1 cellular context compared by ENCODE assay signal in genomic region chr10:7520496-7521485, GRCh38.
A peak's percentile ranks its signal among the peaks of the same experiment; 100 is the strongest.
TF ChIP-seq lines count a peak whose summit lies in the region.

No MANE protein-coding gene starts in this region.

TF ChIP-seq in GM12878, 131 proteins besides CTCF, POLR2A, EP300 and RAD21 (continued from another document and continues in another):
- TF ChIP-seq, protein P1, sequence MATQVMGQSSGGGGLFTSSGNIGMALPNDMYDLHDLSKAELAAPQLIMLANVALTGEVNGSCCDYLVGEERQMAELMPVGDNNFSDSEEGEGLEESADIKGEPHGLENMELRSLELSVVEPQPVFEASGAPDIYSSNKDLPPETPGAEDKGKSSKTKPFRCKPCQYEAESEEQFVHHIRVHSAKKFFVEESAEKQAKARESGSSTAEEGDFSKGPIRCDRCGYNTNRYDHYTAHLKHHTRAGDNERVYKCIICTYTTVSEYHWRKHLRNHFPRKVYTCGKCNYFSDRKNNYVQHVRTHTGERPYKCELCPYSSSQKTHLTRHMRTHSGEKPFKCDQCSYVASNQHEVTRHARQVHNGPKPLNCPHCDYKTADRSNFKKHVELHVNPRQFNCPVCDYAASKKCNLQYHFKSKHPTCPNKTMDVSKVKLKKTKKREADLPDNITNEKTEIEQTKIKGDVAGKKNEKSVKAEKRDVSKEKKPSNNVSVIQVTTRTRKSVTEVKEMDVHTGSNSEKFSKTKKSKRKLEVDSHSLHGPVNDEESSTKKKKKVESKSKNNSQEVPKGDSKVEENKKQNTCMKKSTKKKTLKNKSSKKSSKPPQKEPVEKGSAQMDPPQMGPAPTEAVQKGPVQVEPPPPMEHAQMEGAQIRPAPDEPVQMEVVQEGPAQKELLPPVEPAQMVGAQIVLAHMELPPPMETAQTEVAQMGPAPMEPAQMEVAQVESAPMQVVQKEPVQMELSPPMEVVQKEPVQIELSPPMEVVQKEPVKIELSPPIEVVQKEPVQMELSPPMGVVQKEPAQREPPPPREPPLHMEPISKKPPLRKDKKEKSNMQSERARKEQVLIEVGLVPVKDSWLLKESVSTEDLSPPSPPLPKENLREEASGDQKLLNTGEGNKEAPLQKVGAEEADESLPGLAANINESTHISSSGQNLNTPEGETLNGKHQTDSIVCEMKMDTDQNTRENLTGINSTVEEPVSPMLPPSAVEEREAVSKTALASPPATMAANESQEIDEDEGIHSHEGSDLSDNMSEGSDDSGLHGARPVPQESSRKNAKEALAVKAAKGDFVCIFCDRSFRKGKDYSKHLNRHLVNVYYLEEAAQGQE (IDR thresholded peaks at IDR 0.05; ENCODE audit: low read depth, low read length): no peak
- no peak for TF ChIP-seq FOXM1 (IDR thresholded peaks at IDR 0.05; ENCODE audit: low read depth, low read length)
- TF ChIP-seq, protein P2, sequence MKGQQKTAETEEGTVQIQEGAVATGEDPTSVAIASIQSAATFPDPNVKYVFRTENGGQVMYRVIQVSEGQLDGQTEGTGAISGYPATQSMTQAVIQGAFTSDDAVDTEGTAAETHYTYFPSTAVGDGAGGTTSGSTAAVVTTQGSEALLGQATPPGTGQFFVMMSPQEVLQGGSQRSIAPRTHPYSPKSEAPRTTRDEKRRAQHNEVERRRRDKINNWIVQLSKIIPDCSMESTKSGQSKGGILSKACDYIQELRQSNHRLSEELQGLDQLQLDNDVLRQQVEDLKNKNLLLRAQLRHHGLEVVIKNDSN (IDR thresholded peaks at IDR 0.05; ENCODE audit: borderline replicate concordance, extremely low read length, insufficient read depth, low read depth, low read length): no peak
- TF ChIP-seq YBX1 (IDR thresholded peaks at IDR 0.05): no peak
- TF ChIP-seq, protein P3, sequence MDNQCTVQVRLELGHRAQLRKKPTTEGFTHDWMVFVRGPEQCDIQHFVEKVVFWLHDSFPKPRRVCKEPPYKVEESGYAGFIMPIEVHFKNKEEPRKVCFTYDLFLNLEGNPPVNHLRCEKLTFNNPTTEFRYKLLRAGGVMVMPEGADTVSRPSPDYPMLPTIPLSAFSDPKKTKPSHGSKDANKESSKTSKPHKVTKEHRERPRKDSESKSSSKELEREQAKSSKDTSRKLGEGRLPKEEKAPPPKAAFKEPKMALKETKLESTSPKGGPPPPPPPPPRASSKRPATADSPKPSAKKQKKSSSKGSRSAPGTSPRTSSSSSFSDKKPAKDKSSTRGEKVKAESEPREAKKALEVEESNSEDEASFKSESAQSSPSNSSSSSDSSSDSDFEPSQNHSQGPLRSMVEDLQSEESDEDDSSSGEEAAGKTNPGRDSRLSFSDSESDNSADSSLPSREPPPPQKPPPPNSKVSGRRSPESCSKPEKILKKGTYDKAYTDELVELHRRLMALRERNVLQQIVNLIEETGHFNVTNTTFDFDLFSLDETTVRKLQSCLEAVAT (IDR thresholded peaks at IDR 0.05): no peak
- TF ChIP-seq POU2F2 (IDR thresholded peaks at IDR 0.05; ENCODE audit: borderline replicate concordance, low read depth, low read length): no peak
- TF ChIP-seq POLR2AphosphoS2 (IDR thresholded peaks at IDR 0.05; ENCODE audit: low read depth, low read length): no peak
- no peak for TF ChIP-seq ZZZ3 (IDR thresholded peaks at IDR 0.05; ENCODE audit: control insufficient read depth, insufficient read length, low read depth)
- no peak for TF ChIP-seq SP1 (IDR thresholded peaks at IDR 0.05; ENCODE audit: low read depth, low read length)
- peak; percentile 86 for TF ChIP-seq NR2F1 (conservative IDR thresholded peaks at IDR 0.05)
- no peak for TF ChIP-seq KLF5 (IDR thresholded peaks at IDR 0.05; ENCODE audit: partially characterized antibody)
- no peak for TF ChIP-seq TCF3 (IDR thresholded peaks at IDR 0.05; ENCODE audit: borderline replicate concordance, insufficient read depth, low read depth, low read length)
- 0 out of 2 replicates have a peak, but pooled peaks have one; percentile 5 for TF ChIP-seq TCF12 (IDR thresholded peaks at IDR 0.05; ENCODE audit: low read depth, low read length)
- TF ChIP-seq TCF7 (IDR thresholded peaks at IDR 0.05; ENCODE audit: borderline replicate concordance): no peak
- no peak for TF ChIP-seq MEF2A (IDR thresholded peaks at IDR 0.05; ENCODE audit: insufficient read depth, low read depth, low read length)
- peak; percentile 81 for TF ChIP-seq BCL11A (IDR thresholded peaks at IDR 0.05; ENCODE audit: low read depth, low read length)
- no peak for TF ChIP-seq RFX5 (IDR thresholded peaks at IDR 0.05; ENCODE audit: low read depth, low read length)
- no peak for TF ChIP-seq CEBPZ (IDR thresholded peaks at IDR 0.05; ENCODE audit: low read depth, low read length)
- no peak for TF ChIP-seq SIX5 (IDR thresholded peaks at IDR 0.05; ENCODE audit: low read depth, low read length, severe bottlenecking)
- no peak for TF ChIP-seq NBN (IDR thresholded peaks at IDR 0.05)
- no peak; the same call in 1 of the 2 replicates for TF ChIP-seq LARP7 (IDR thresholded peaks at IDR 0.05)
- TF ChIP-seq BACH1 (IDR thresholded peaks at IDR 0.05; ENCODE audit: borderline replicate concordance): no peak; the same call in 1 of the 2 replicates
- peak; percentile 97 for TF ChIP-seq MTA2 (IDR thresholded peaks at IDR 0.05; ENCODE audit: low read depth)
- TF ChIP-seq ZBTB11 (CRISPR knock-in tag; IDR thresholded peaks at IDR 0.05): no peak
- TF ChIP-seq RUNX3 (IDR thresholded peaks at IDR 0.05; ENCODE audit: low read length): peak; percentile 42; the same call in 1 of the 2 replicates
- no peak for TF ChIP-seq NKRF (conservative IDR thresholded peaks at IDR 0.05)
- TF ChIP-seq JUNB (IDR thresholded peaks at IDR 0.05): no peak
- TF ChIP-seq HDAC2 (IDR thresholded peaks at IDR 0.05): no peak
- TF ChIP-seq DPF2 (IDR thresholded peaks at IDR 0.05): peak; percentile 64; the same call in 1 of the 2 replicates
- peak in 1 of 2 experiments; percentile 32; a peak in 2 of 4 replicates for TF ChIP-seq IKZF2 (IDR thresholded peaks at IDR 0.05)
- TF ChIP-seq EGR1 (IDR thresholded peaks at IDR 0.05; ENCODE audit: borderline replicate concordance in 1 of 2, low read depth in 2 of 2, low read length in 2 of 2): peak in 1 of 2 experiments; percentile 23; a peak in 1 of 3 replicates
- TF ChIP-seq PRDM15 (CRISPR knock-in tag; IDR thresholded peaks at IDR 0.05): no peak
- no peak for TF ChIP-seq KAT2A (conservative IDR thresholded peaks at IDR 0.05; ENCODE audit: control insufficient read depth, low read depth, low read length)
- TF ChIP-seq, protein P4, sequence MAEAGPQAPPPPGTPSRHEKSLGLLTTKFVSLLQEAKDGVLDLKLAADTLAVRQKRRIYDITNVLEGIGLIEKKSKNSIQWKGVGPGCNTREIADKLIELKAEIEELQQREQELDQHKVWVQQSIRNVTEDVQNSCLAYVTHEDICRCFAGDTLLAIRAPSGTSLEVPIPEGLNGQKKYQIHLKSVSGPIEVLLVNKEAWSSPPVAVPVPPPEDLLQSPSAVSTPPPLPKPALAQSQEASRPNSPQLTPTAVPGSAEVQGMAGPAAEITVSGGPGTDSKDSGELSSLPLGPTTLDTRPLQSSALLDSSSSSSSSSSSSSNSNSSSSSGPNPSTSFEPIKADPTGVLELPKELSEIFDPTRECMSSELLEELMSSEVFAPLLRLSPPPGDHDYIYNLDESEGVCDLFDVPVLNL (IDR thresholded peaks at IDR 0.05; ENCODE audit: low read depth, low read length): no peak
- TF ChIP-seq GATAD2B (conservative IDR thresholded peaks at IDR 0.05; ENCODE audit: low read depth): peak; percentile 36; the same call in 1 of the 2 replicates
- TF ChIP-seq JUND (IDR thresholded peaks at IDR 0.05; ENCODE audit: low read depth, low read length): no peak
- no peak for TF ChIP-seq NFYA (IDR thresholded peaks at IDR 0.05; ENCODE audit: borderline replicate concordance, low read depth, low read length)
- TF ChIP-seq NR2C1 (IDR thresholded peaks at IDR 0.05): no peak
- TF ChIP-seq, protein P5, sequence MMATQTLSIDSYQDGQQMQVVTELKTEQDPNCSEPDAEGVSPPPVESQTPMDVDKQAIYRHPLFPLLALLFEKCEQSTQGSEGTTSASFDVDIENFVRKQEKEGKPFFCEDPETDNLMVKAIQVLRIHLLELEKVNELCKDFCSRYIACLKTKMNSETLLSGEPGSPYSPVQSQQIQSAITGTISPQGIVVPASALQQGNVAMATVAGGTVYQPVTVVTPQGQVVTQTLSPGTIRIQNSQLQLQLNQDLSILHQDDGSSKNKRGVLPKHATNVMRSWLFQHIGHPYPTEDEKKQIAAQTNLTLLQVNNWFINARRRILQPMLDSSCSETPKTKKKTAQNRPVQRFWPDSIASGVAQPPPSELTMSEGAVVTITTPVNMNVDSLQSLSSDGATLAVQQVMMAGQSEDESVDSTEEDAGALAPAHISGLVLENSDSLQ (IDR thresholded peaks at IDR 0.05): peak; percentile 35
